ENCODE assay signal across 17 cellular contexts in genomic region chr5:143874312-143874711, GRCh38.
DNase-seq lines count a peak whose midpoint lies in the region; ATAC-seq and TF ChIP-seq lines count a peak whose summit lies in the region.
"Had no signal": no experiment of that assay in that cellular context is flagged by ENCODE, and none has a peak within 500 bp of the region (broad histone marks: within the 10 kb centered on the region; RNA-seq: fewer than 3 reads in every experiment).

No MANE protein-coding gene starts in this region.

- no peak overlapping the region for H3K27ac Mint-ChIP-seq in activated T-helper 1 cell treated with anti-CD3 and anti-CD28 coated beads, Interleukin-12 subunit alpha, Interleukin-12 subunit beta, Interleukin-2, Interleukin-4 antibody, amounts not matched to agents 30 ng/mL and 10 ng/mL and 1 ng/mL, durations not matched to agents 14 hours and 24 hours and 36 hours
- H3K27ac Mint-ChIP-seq: activated CD4-positive, alpha-beta memory T cell treated with anti-CD3 and anti-CD28 coated beads, Interleukin-2, amount 10 ng/mL, durations not matched to agents 7 days and 5 days; CD8-positive, alpha-beta T cell had no signal

- H3K4me1 Mint-ChIP-seq in activated T-helper 1 cell treated with anti-CD3 and anti-CD28 coated beads, Interleukin-12 subunit alpha, Interleukin-12 subunit beta, Interleukin-2, Interleukin-4 antibody, amounts not matched to agents 30 ng/mL and 10 ng/mL and 1 ng/mL, durations not matched to agents 14 hours and 24 hours and 36 hours (ENCODE audit: low read depth): no peaks in the 10 kb centered on the region
- H3K4me1 Mint-ChIP-seq: activated CD4-positive, alpha-beta memory T cell treated with anti-CD3 and anti-CD28 coated beads, Interleukin-2, amount 10 ng/mL, durations not matched to agents 7 days and 5 days had no signal

- no peak for TF ChIP-seq EP300 in Ishikawa (IDR thresholded peaks at IDR 0.05; ENCODE audit: borderline replicate concordance)

- H3K4me1 ChIP-seq in psoas muscle (peaks cover 12% of the 10 kb centered on the region), mucosa of descending colon (ENCODE audit: low read depth) (no peaks in the 10 kb centered on the region)
- H3K4me1 ChIP-seq: SJSA1, suprapubic skin had no signal

- peak in 3 of 4 donors; percentile 74 to 85 (median 83) for ATAC-seq in psoas muscle
- ATAC-seq in mucosa of descending colon: no peak
- ATAC-seq in GM18909 (IDR thresholded peaks at IDR 0.05; ENCODE audit: poor library complexity, unreplicated experiment): no peak
- ATAC-seq: CD8-positive, alpha-beta T cell had no signal

- no peaks in the 10 kb centered on the region for H3K27me3 ChIP-seq in psoas muscle (ENCODE audit: insufficient read depth in 3 of 3, low read length in 2 of 3)
- H3K27me3 ChIP-seq: cardiac muscle cell, neutrophil, SJSA1, suprapubic skin had no signal

- TF ChIP-seq RAD21 in Ishikawa (IDR thresholded peaks at IDR 0.05; ENCODE audit: low read depth): no peak

- H3K9me3 Mint-ChIP-seq in activated T-helper 1 cell treated with anti-CD3 and anti-CD28 coated beads, Interleukin-12 subunit alpha, Interleukin-12 subunit beta, Interleukin-2, Interleukin-4 antibody, amounts not matched to agents 30 ng/mL and 10 ng/mL and 1 ng/mL, durations not matched to agents 14 hours and 24 hours and 36 hours: no peaks in the 10 kb centered on the region
- H3K9me3 Mint-ChIP-seq: activated CD4-positive, alpha-beta memory T cell treated with anti-CD3 and anti-CD28 coated beads, Interleukin-2, amount 10 ng/mL, durations not matched to agents 7 days and 5 days; CD8-positive, alpha-beta T cell had no signal

- no peak overlapping the region for H3K27ac ChIP-seq in psoas muscle
- H3K27ac ChIP-seq: cardiac muscle cell, neutrophil, SJSA1, suprapubic skin had no signal

- DNase-seq in GM12865 (ENCODE audit: low read depth): peak; percentile 24
- DNase-seq in epidermal melanocyte (ENCODE audit: insufficient read length, low spot score): peak; percentile 47
- no peak for DNase-seq in psoas muscle
- no peak for DNase-seq in SHP77 treated with DMSO at 0.1 percent for 48 hours (lab: John Stamatoyannopoulos, UW)
- no peak for DNase-seq in mucosa of descending colon
- DNase-seq in activated T-helper 1 cell treated with anti-CD3 and anti-CD28 coated beads, Interleukin-12 subunit alpha, Interleukin-12 subunit beta, Interleukin-2, Interleukin-4 antibody, amounts not matched to agents 30 ng/mL and 10 ng/mL and 1 ng/mL, durations not matched to agents 14 hours and 24 hours and 36 hours (ENCODE audit: low spot score): no peak
- DNase-seq: activated CD4-positive, alpha-beta memory T cell treated with anti-CD3 and anti-CD28 coated beads, Interleukin-2, amount 10 ng/mL, durations not matched to agents 7 days and 5 days; CD8-positive, alpha-beta T cell; GOT3; NCI-H1694 had no signal

- TF ChIP-seq CTCF in GM12865 (IDR thresholded peaks at IDR 0.05; ENCODE audit: insufficient read depth, low read depth, low read length, missing control alignments) (no peak), psoas muscle (IDR thresholded peaks at IDR 0.05) (no peak), mucosa of descending colon (IDR thresholded peaks at IDR 0.05) (no peak)

- H3K9me3 ChIP-seq in psoas muscle: no peaks in the 10 kb centered on the region
- H3K9me3 ChIP-seq in mucosa of descending colon: no peaks in the 10 kb centered on the region
- H3K9me3 ChIP-seq: neutrophil, SJSA1, suprapubic skin had no signal

- H3K4me3 ChIP-seq in GM12865 (ENCODE audit: low read depth, low read length): no peak overlapping the region
- no peak overlapping the region for H3K4me3 ChIP-seq in psoas muscle
- H3K4me3 ChIP-seq in mucosa of descending colon: no peak overlapping the region
- H3K4me3 ChIP-seq: cardiac muscle cell, SJSA1, smooth muscle cell, suprapubic skin had no signal

- H3K36me3 ChIP-seq in psoas muscle (ENCODE audit: insufficient read depth in 1 of 2, low read depth in 1 of 2): no peaks in the 10 kb centered on the region
- no peaks in the 10 kb centered on the region for H3K36me3 ChIP-seq in mucosa of descending colon (ENCODE audit: low read depth)
- H3K36me3 ChIP-seq: cardiac muscle cell, neutrophil, SJSA1, suprapubic skin had no signal

- no peak overlapping the region for H3K4me3 Mint-ChIP-seq in activated T-helper 1 cell treated with anti-CD3 and anti-CD28 coated beads, Interleukin-12 subunit alpha, Interleukin-12 subunit beta, Interleukin-2, Interleukin-4 antibody, amounts not matched to agents 30 ng/mL and 10 ng/mL and 1 ng/mL, durations not matched to agents 14 hours and 24 hours and 36 hours
- H3K4me3 Mint-ChIP-seq: activated CD4-positive, alpha-beta memory T cell treated with anti-CD3 and anti-CD28 coated beads, Interleukin-2, amount 10 ng/mL, durations not matched to agents 7 days and 5 days; CD8-positive, alpha-beta T cell had no signal

- 18 to 35% (median 24%) methylated on average over 4 of the region's 4 CpGs for WGBS in psoas muscle, 3 donors

- H3K36me3 Mint-ChIP-seq in activated T-helper 1 cell treated with anti-CD3 and anti-CD28 coated beads, Interleukin-12 subunit alpha, Interleukin-12 subunit beta, Interleukin-2, Interleukin-4 antibody, amounts not matched to agents 30 ng/mL and 10 ng/mL and 1 ng/mL, durations not matched to agents 14 hours and 24 hours and 36 hours (ENCODE audit: low read depth): no peaks in the 10 kb centered on the region
- H3K36me3 Mint-ChIP-seq: CD8-positive, alpha-beta T cell had no signal

- H3K27me3 Mint-ChIP-seq in activated T-helper 1 cell treated with anti-CD3 and anti-CD28 coated beads, Interleukin-12 subunit alpha, Interleukin-12 subunit beta, Interleukin-2, Interleukin-4 antibody, amounts not matched to agents 30 ng/mL and 10 ng/mL and 1 ng/mL, durations not matched to agents 14 hours and 24 hours and 36 hours (ENCODE audit: insufficient read depth): no peaks in the 10 kb centered on the region

- intact Hi-C loops in psoas muscle (cut with DNase I): no loop called here
- intact Hi-C loops in mucosa of descending colon (cut with DNase I, micrococcal nuclease): no loop called here
- intact Hi-C loops in activated T-helper 1 cell treated with anti-CD3 and anti-CD28 coated beads, Interleukin-12 subunit alpha, Interleukin-12 subunit beta, Interleukin-2, Interleukin-4 antibody, amounts not matched to agents 30 ng/mL and 10 ng/mL and 1 ng/mL, durations not matched to agents 14 hours and 24 hours and 36 hours (cut with micrococcal nuclease): no loop called here

TF ChIP-seq in Ishikawa, 13 proteins besides CTCF, POLR2A, EP300 and RAD21:
- TF ChIP-seq YY1 (IDR thresholded peaks at IDR 0.05; ENCODE audit: low read depth) (no peak), TAF1 (IDR thresholded peaks at IDR 0.05; ENCODE audit: low read depth) (no peak), TCF12 (IDR thresholded peaks at IDR 0.05; ENCODE audit: low read depth) (0 out of 2 replicates have a peak, but pooled peaks have one; percentile 16), ZBTB7A (IDR thresholded peaks at IDR 0.05; ENCODE audit: low read depth) (no peak), TEAD4 (IDR thresholded peaks at IDR 0.05) (peak; percentile 67), CREB1 (IDR thresholded peaks at IDR 0.05; ENCODE audit: low read depth) (no peak), FOXM1 (IDR thresholded peaks at IDR 0.05; ENCODE audit: borderline replicate concordance, low read depth) (no peak), CEBPB (IDR thresholded peaks at IDR 0.05) (no peak), NFIC (IDR thresholded peaks at IDR 0.05) (peak; percentile 74), EGR1 (IDR thresholded peaks at IDR 0.05) (no peak)
- TF ChIP-seq, protein P1, sequence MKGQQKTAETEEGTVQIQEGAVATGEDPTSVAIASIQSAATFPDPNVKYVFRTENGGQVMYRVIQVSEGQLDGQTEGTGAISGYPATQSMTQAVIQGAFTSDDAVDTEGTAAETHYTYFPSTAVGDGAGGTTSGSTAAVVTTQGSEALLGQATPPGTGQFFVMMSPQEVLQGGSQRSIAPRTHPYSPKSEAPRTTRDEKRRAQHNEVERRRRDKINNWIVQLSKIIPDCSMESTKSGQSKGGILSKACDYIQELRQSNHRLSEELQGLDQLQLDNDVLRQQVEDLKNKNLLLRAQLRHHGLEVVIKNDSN (IDR thresholded peaks at IDR 0.05): no peak
- TF ChIP-seq, protein P2, sequence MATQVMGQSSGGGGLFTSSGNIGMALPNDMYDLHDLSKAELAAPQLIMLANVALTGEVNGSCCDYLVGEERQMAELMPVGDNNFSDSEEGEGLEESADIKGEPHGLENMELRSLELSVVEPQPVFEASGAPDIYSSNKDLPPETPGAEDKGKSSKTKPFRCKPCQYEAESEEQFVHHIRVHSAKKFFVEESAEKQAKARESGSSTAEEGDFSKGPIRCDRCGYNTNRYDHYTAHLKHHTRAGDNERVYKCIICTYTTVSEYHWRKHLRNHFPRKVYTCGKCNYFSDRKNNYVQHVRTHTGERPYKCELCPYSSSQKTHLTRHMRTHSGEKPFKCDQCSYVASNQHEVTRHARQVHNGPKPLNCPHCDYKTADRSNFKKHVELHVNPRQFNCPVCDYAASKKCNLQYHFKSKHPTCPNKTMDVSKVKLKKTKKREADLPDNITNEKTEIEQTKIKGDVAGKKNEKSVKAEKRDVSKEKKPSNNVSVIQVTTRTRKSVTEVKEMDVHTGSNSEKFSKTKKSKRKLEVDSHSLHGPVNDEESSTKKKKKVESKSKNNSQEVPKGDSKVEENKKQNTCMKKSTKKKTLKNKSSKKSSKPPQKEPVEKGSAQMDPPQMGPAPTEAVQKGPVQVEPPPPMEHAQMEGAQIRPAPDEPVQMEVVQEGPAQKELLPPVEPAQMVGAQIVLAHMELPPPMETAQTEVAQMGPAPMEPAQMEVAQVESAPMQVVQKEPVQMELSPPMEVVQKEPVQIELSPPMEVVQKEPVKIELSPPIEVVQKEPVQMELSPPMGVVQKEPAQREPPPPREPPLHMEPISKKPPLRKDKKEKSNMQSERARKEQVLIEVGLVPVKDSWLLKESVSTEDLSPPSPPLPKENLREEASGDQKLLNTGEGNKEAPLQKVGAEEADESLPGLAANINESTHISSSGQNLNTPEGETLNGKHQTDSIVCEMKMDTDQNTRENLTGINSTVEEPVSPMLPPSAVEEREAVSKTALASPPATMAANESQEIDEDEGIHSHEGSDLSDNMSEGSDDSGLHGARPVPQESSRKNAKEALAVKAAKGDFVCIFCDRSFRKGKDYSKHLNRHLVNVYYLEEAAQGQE (IDR thresholded peaks at IDR 0.05; ENCODE audit: low read depth): no peak
- TF ChIP-seq, protein P3, sequence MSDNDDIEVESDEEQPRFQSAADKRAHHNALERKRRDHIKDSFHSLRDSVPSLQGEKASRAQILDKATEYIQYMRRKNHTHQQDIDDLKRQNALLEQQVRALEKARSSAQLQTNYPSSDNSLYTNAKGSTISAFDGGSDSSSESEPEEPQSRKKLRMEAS (IDR thresholded peaks at IDR 0.05): no peak

Comparison
In these comparisons a context has a peak if more than half of its experiments do, and no peak if none do; other contexts are left out.
1. DNase-seq: peak in GM12865 (single experiment) and epidermal melanocyte (single experiment); none in psoas muscle (0 of 2), SHP77 treated with DMSO at 0.1 percent for 48 hours (single experiment), mucosa of descending colon (0 of 3) and activated T-helper 1 cell treated with anti-CD3 and anti-CD28 coated beads, Interleukin-12 subunit alpha, Interleukin-12 subunit beta, Interleukin-2, Interleukin-4 antibody, amounts not matched to agents 30 ng/mL and 10 ng/mL and 1 ng/mL, durations not matched to agents 14 hours and 24 hours and 36 hours (single experiment).
2. ATAC-seq: peak in psoas muscle (3 of 4); none in mucosa of descending colon (single experiment) and GM18909 (single experiment).